In genomic region chr5:60332244-60333018, GRCh38 we compare ENCODE assay signal across 10 cellular contexts.
DNase-seq lines count a peak whose midpoint lies in the region; ATAC-seq and TF ChIP-seq lines count a peak whose summit lies in the region.
"Had no signal": no experiment of that assay in that cellular context is flagged by ENCODE, and none has a peak within 500 bp of the region (broad histone marks: within the 10 kb centered on the region; RNA-seq: fewer than 3 reads in every experiment).

No MANE protein-coding gene starts in this region.

- peak; percentile 78 for ATAC-seq in HG02588 (IDR thresholded peaks at IDR 0.05; ENCODE audit: unreplicated experiment)

- no peak for TF ChIP-seq POLR2A in NB4 (IDR thresholded peaks at IDR 0.05; ENCODE audit: extremely low read depth, insufficient read length)
- no peak for TF ChIP-seq POLR2A in adrenal gland (IDR thresholded peaks at IDR 0.05)

- H3K27ac ChIP-seq in adrenal gland, result no peak overlapping the region
- no peak overlapping the region for H3K27ac ChIP-seq in A673 (ENCODE audit: low read depth, low read length, poor library complexity, severe bottlenecking)
- H3K27ac ChIP-seq: neural progenitor cell had no signal

- no peak overlapping the region for H3K4me3 ChIP-seq in NB4 (ENCODE audit: low read depth, low read length)
- H3K4me3 ChIP-seq in fibroblast of villous mesenchyme (ENCODE audit: low read depth, low read length), result no peak overlapping the region
- no peak overlapping the region for H3K4me3 ChIP-seq in adrenal gland
- H3K4me3 ChIP-seq in A673 (ENCODE audit: low read depth, low read length, poor library complexity, severe bottlenecking), result no peak overlapping the region
- H3K4me3 ChIP-seq: neural progenitor cell had no signal

- H3K9me3 ChIP-seq in adrenal gland (replicated peaks in 1 of 3) (no peaks in the 10 kb centered on the region), A673 (ENCODE audit: low read depth, low read length, poor library complexity, severe bottlenecking) (no peaks in the 10 kb centered on the region)

- 51 to 68% (median 61%) methylated on average over 2 of the region's 2 CpGs for WGBS in adrenal gland, 4 donors

- H3K27me3 ChIP-seq in adrenal gland (no peaks in the 10 kb centered on the region), A673 (replicated peaks; ENCODE audit: insufficient read depth, low read depth, low read length, poor library complexity) (peaks cover 15% of the 10 kb centered on the region)
- H3K27me3 ChIP-seq: neural progenitor cell had no signal

- H3K36me3 ChIP-seq in adrenal gland (replicated peaks in 1 of 2), result no peaks in the 10 kb centered on the region
- H3K36me3 ChIP-seq in A673 (ENCODE audit: insufficient read depth, low read length, poor library complexity, severe bottlenecking), result no peaks in the 10 kb centered on the region
- H3K36me3 ChIP-seq: neural progenitor cell had no signal

- no peak for TF ChIP-seq CTCF in GM10248 (IDR thresholded peaks at IDR 0.05; ENCODE audit: control extremely low read depth, extremely low read depth, low read depth, missing control alignments)
- TF ChIP-seq CTCF in NB4 (IDR thresholded peaks at IDR 0.05; ENCODE audit: low read depth, low read length), result no peak
- no peak for TF ChIP-seq CTCF in fibroblast of villous mesenchyme (IDR thresholded peaks at IDR 0.05; ENCODE audit: insufficient read depth, low read depth, low read length)
- TF ChIP-seq CTCF in adrenal gland (IDR thresholded peaks at IDR 0.05), result no peak
- TF ChIP-seq CTCF in A673 (conservative IDR thresholded peaks at IDR 0.05; ENCODE audit: low read depth, low read length), result no peak

- no peaks in the 10 kb centered on the region for H3K4me1 ChIP-seq in adrenal gland (replicated peaks in 1 of 2)
- H3K4me1 ChIP-seq in A673 (ENCODE audit: insufficient read depth, low read length, poor library complexity, severe bottlenecking), result no peaks in the 10 kb centered on the region

- DNase-seq in GM10248 (ENCODE audit: extremely low spot score) (peak; percentile 19), NB4 (ENCODE audit: low read depth) (peak; percentile 16), fibroblast of villous mesenchyme (ENCODE audit: low read depth) (peak; percentile 12), adrenal gland (no peak), NCI-H69 (lab: John Stamatoyannopoulos, UW) (no peak), NCI-H146 treated with DMSO at 0.1 percent for 48 hours (lab: John Stamatoyannopoulos, UW; ENCODE audit: unreplicated experiment) (no peak), A673 (ENCODE audit: low spot score) (no peak)
- DNase-seq: NCI-H510A had no signal

- CTCF ChIA-PET in GM10248 (lab: Yijun Ruan, JAX), result interaction anchor here (1.1 to 2.9 kb wide), 8 partner anchors 8 to 522 kb away, joined by 3 to 11 read pairs (median 4); no protein-coding TSS in a partner anchor
- CTCF ChIA-PET in A673 (lab: Charles Lee), result no interaction called here

- intact Hi-C loops in adrenal gland (cut with DNase I) (no loop called here), A673 (cut with micrococcal nuclease; ENCODE audit: unreplicated experiment) (no loop called here)

- no TSS peak for BruUV-seq in A673 (replicated peaks; lab: Mats Ljungman, UMichigan)

- POLR2A ChIA-PET in GM10248 (lab: Yijun Ruan, JAX) (no interaction called here), A673 (lab: Charles Lee; ENCODE audit: low non-redundant PET) (no interaction called here)

Comparison
In these comparisons a context has a peak if more than half of its experiments do, and no peak if none do; other contexts are left out.
1. DNase-seq: peak in GM10248 (single experiment), NB4 (single experiment) and fibroblast of villous mesenchyme (single experiment); none in adrenal gland (0 of 7), NCI-H69 (single experiment), NCI-H146 treated with DMSO at 0.1 percent for 48 hours (single experiment) and A673 (single experiment).